Comparison of ENCODE assay signal across 1 cellular context in the genomic region with DNA sequence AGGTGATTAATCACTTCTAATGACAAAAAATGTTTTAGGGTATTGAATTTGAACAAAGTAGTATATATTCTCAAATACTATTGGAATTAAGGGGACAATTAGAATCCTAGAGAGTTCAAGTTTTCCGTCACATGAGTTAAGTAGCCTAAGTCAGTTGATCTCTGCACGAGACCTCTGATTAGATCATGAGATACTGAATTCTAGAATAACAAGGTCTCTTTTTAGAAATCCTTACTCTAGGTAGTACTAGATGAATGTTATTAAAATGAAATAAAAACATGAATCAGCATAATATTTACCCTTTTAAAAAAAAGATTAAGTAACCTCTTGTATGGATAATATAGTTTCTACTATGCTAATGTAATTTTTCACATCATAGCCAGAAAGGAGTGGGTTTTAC.
TF ChIP-seq lines count a peak whose summit lies in the region.

No MANE protein-coding gene starts in this region.

TF ChIP-seq in HepG2, 621 proteins besides CTCF, POLR2A, EP300 and RAD21:
- no peak for TF ChIP-seq SAP130 (CRISPR knock-in tag; IDR thresholded peaks at IDR 0.05; ENCODE audit: low read depth)
- TF ChIP-seq HDAC1 (CRISPR knock-in tag; IDR thresholded peaks at IDR 0.05) = no peak
- peak; percentile 47; the same call in 1 of the 2 replicates for TF ChIP-seq MAFF (IDR thresholded peaks at IDR 0.05; ENCODE audit: low read depth, low read length)
- TF ChIP-seq MAFK (conservative IDR thresholded peaks at IDR 0.05 in 1 of 2, IDR thresholded peaks at IDR 0.05 in 1 of 2; ENCODE audit: low read length in 2 of 2) = peak; percentile 37 to 67; a peak in 3 of 4 replicates
